Comparison of ENCODE assay signal across 8 cellular contexts in genomic region chr3:111737712-111738097, GRCh38.
DNase-seq lines count a peak whose midpoint lies in the region; ATAC-seq, FAIRE-seq and TF ChIP-seq lines count a peak whose summit lies in the region.

No MANE protein-coding gene starts in this region.

- no peaks in the 10 kb centered on the region for H3K36me3 ChIP-seq in SJCRH30
- H3K36me3 ChIP-seq in HepG2 (replicated peaks in 1 of 2; ENCODE audit: control insufficient read depth in 1 of 2, insufficient read depth in 2 of 2, low read length in 2 of 2) = 0 out of 5 replicates have a peak, but pooled peaks cover 0 to 2% of the 10 kb centered on the region in 2 experiments
- H3K36me3 ChIP-seq in CD8-positive, alpha-beta memory T cell (ENCODE audit: insufficient read depth, low read length) = no peaks in the 10 kb centered on the region

- H3K27ac ChIP-seq in SJCRH30 = peak overlapping the region; percentile 90
- peak overlapping the region; percentile 22 for H3K27ac ChIP-seq in HepG2 (ENCODE audit: extremely low read length, insufficient read depth, low read length)
- H3K27ac ChIP-seq in CD8-positive, alpha-beta memory T cell (ENCODE audit: low read depth, low read length) = no peak overlapping the region

- H3K4me3 ChIP-seq in SJCRH30 (no peak overlapping the region), HepG2 (replicated peaks in 1 of 3; ENCODE audit: insufficient read depth in 1 of 3, low read depth in 2 of 3, low read length in 3 of 3) (no peak overlapping the region)
- H3K4me3 ChIP-seq in CD8-positive, alpha-beta memory T cell (ENCODE audit: low read length) = no peak overlapping the region

- BruUV-seq in HepG2 (replicated peaks; lab: Mats Ljungman, UMichigan) = no TSS peak

- TF ChIP-seq RAD21 in HepG2 (CRISPR knock-in tag; IDR thresholded peaks at IDR 0.05) = no peak

- 0 out of 2 replicates have a peak, but pooled peaks cover 2% of the 10 kb centered on the region for H3K9me3 ChIP-seq in SJCRH30 (replicated peaks)
- no peaks in the 10 kb centered on the region for H3K9me3 ChIP-seq in HepG2 (ENCODE audit: low read length)
- H3K9me3 ChIP-seq in CD8-positive, alpha-beta memory T cell (ENCODE audit: low read length) = no peaks in the 10 kb centered on the region

- DNase-seq in AG08396 (ENCODE audit: low spot score) (peak; percentile 64), H54 (ENCODE audit: insufficient read length, low spot score) (no peak), SJCRH30 (peak; percentile 87 to 95), HepG2 (ENCODE audit: low spot score) (peak; percentile 52), NOMO-1 treated with DMSO at 0.1 percent for 48 hours (lab: John Stamatoyannopoulos, UW; ENCODE audit: unreplicated experiment) (no peak), NCI-H69 (lab: John Stamatoyannopoulos, UW) (no peak)
- DNase-seq in CD8-positive, alpha-beta memory T cell = no peak
- DNase-seq in activated CD8-positive, alpha-beta memory T cell treated with anti-CD3 and anti-CD28 coated beads, Interleukin-2, amount 50 U/mL, for 4 hours = no peak

- intact Hi-C loops in HepG2 (cut with micrococcal nuclease; ENCODE audit: unreplicated experiment) = no loop called here

- H2AFZ ChIP-seq in HepG2 (ENCODE audit: low read length) = no peak overlapping the region

- no peak for ATAC-seq in HepG2

- H3K27ac Mint-ChIP-seq in CD8-positive, alpha-beta memory T cell = peak overlapping the region in 2 of 8 donors; percentile 39 to 40

- in situ Hi-C loops in HepG2 (cut with HindIII; ENCODE audit: extremely low pct_ligation_motif_present, low pct_unique_long_range_greater_than_20kb) = no loop called here

- H3K27me3 ChIP-seq in SJCRH30 (no peaks in the 10 kb centered on the region), HepG2 (ENCODE audit: control insufficient read depth in 1 of 2, insufficient read depth in 2 of 2, low read length in 2 of 2) (no peaks in the 10 kb centered on the region)
- no peaks in the 10 kb centered on the region for H3K27me3 ChIP-seq in CD8-positive, alpha-beta memory T cell (ENCODE audit: insufficient read depth, low read length, poor library complexity, severe bottlenecking)

- TF ChIP-seq POLR2A in H54 (IDR thresholded peaks at IDR 0.05; ENCODE audit: low read depth, low read length) (no peak), HepG2 (IDR thresholded peaks at IDR 0.05; ENCODE audit: insufficient read depth in 1 of 2, low read depth in 2 of 2, low read length in 2 of 2) (no peak)

- no peaks in the 10 kb centered on the region for H4K20me1 ChIP-seq in HepG2 (ENCODE audit: insufficient read depth, low read length)

- peaks cover 7 to 11% (median 9%) of the 10 kb centered on the region in 3 donors for H3K4me1 Mint-ChIP-seq in CD8-positive, alpha-beta memory T cell

- H3K36me3 Mint-ChIP-seq in CD8-positive, alpha-beta memory T cell = peaks cover 0 to 24% (median 16%) of the 10 kb centered on the region in 3 donors

- H3K4me1 ChIP-seq in SJCRH30 = peaks cover 61% of the 10 kb centered on the region
- peaks cover 77% of the 10 kb centered on the region for H3K4me1 ChIP-seq in HepG2 (ENCODE audit: insufficient read depth, low read length)
- no peaks in the 10 kb centered on the region for H3K4me1 ChIP-seq in CD8-positive, alpha-beta memory T cell (ENCODE audit: insufficient read depth, low read length)

- POLR2A ChIA-PET in HepG2 (lab: Yijun Ruan, JAX) = interaction anchor here (0.9 kb wide), 1 partner anchor 10 kb away, joined by 3 read pairs; no protein-coding TSS in a partner anchor
- POLR2A ChIA-PET in CD8-positive, alpha-beta memory T cell (lab: Charles Lee) = no interaction called here

- WGBS in HepG2 (ENCODE audit: low lambda C conversion rate) = 67% methylated on average over 3 of the region's 3 CpGs

- TF ChIP-seq CTCF in HepG2 (CRISPR knock-in tag; IDR thresholded peaks at IDR 0.05) = no peak

- TF ChIP-seq EP300 in HepG2 (IDR thresholded peaks at IDR 0.05; ENCODE audit: low read depth in 2 of 2, low read length in 2 of 2) (no peak), HepG2 (CRISPR knock-in tag; IDR thresholded peaks at IDR 0.05; ENCODE audit: borderline replicate concordance) (no peak)

- peaks cover 0 to 4% of the 10 kb centered on the region in 2 donors for H3K27me3 Mint-ChIP-seq in CD8-positive, alpha-beta memory T cell

- H3K9me3 Mint-ChIP-seq in CD8-positive, alpha-beta memory T cell = peaks cover 0 to 3% (median 0%) of the 10 kb centered on the region in 5 donors

- FAIRE-seq in H54 (lab: Jason Lieb, UNC) = peak; percentile 93
- no peak for FAIRE-seq in HepG2 (lab: Jason Lieb, UNC)

- H3K4me2 ChIP-seq in HepG2 (ENCODE audit: low read depth, low read length) = no peak overlapping the region

- peaks cover 59% of the 10 kb centered on the region for H3K79me2 ChIP-seq in HepG2 (ENCODE audit: insufficient read depth, low read length)

- no peak overlapping the region for H3K4me3 Mint-ChIP-seq in CD8-positive, alpha-beta memory T cell

- CTCF ChIA-PET in HepG2 (lab: Yijun Ruan, JAX; ENCODE audit: low intra/inter-chr PET ratio, low total read pairs) = no interaction called here
- CTCF ChIA-PET in CD8-positive, alpha-beta memory T cell (lab: Charles Lee) = no interaction called here

- H3K9ac ChIP-seq in HepG2 (ENCODE audit: insufficient read depth, low read depth, low read length) = no peak overlapping the region

TF ChIP-seq in HepG2, 621 proteins besides CTCF, POLR2A, EP300 and RAD21:
- no peak for TF ChIP-seq CSRNP1 (CRISPR knock-in tag; IDR thresholded peaks at IDR 0.05)
- peak; percentile 59; the same call in 1 of the 2 replicates for TF ChIP-seq FOXA3 (CRISPR knock-in tag; IDR thresholded peaks at IDR 0.05)
- TF ChIP-seq ZFX (CRISPR knock-in tag; IDR thresholded peaks at IDR 0.05; ENCODE audit: low read depth) = 0 out of 2 replicates have a peak, but pooled peaks have one; percentile 18
- TF ChIP-seq FOXA1 (IDR thresholded peaks at IDR 0.05) = no peak
- peak; percentile 45; the same call in 1 of the 2 replicates for TF ChIP-seq FOXA1 (CRISPR knock-in tag; IDR thresholded peaks at IDR 0.05)
- no peak for TF ChIP-seq ZNF513 (CRISPR knock-in tag; conservative IDR thresholded peaks at IDR 0.05)
- 0 out of 2 replicates have a peak, but pooled peaks have one; percentile 33 for TF ChIP-seq ARID5B (CRISPR knock-in tag; IDR thresholded peaks at IDR 0.05)
- TF ChIP-seq FOXP1 (IDR thresholded peaks at IDR 0.05) = no peak
- TF ChIP-seq FOXP1 (CRISPR knock-in tag; IDR thresholded peaks at IDR 0.05) = peak; percentile 36; the same call in 1 of the 2 replicates

Comparison
In these comparisons a context has a peak if more than half of its experiments do, and no peak if none do; other contexts are left out.
1. DNase-seq: peak in AG08396 (single experiment), SJCRH30 (2 of 2) and HepG2 (single experiment); none in H54 (single experiment), NOMO-1 treated with DMSO at 0.1 percent for 48 hours (single experiment), CD8-positive, alpha-beta memory T cell (0 of 5), NCI-H69 (single experiment) and activated CD8-positive, alpha-beta memory T cell treated with anti-CD3 and anti-CD28 coated beads, Interleukin-2, amount 50 U/mL, for 4 hours (single experiment).